17 cellular contexts compared by ENCODE assay signal in the genomic region with DNA sequence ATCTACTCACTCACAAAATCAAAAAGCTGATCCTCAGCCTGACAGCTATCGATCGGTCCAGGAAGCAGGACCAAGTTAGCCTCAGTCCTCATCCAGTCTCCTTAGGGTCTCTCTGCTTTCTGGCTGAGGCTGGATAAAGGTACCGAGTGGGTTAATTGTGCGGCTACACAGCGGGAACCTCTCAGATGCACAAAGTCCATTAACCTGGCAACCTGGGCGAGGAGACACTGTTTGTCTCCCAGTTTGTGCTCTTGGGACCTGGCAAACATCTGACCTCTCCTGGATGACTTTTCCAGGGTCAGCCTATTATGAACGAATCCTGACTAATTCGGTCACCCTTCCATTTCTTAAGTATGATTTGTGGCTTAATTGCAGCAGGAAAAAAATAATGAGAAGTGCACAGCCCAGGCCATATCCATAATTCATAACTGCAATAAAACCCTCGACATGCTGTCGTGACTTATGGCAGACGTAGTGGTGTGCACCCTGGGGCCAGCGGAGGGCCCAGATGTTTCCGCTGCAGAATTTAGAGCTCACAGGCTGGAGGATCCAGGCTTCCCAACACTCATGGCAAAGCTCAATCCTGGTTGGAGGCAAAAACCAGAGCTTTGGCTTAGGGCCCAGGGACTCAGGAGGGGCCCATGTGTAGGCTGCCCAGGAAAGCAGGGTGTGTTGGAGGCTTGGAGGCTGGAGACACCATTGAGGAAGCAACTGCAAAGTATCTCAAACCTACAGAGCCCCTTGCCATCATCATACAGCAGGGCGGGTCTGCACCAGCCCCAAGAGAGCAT.
DNase-seq lines count a peak whose midpoint lies in the region; ATAC-seq, FAIRE-seq and TF ChIP-seq lines count a peak whose summit lies in the region.
"Had no signal": no experiment of that assay in that cellular context is flagged by ENCODE, and none has a peak within 500 bp of the region (broad histone marks: within the 10 kb centered on the region; RNA-seq: fewer than 3 reads in every experiment).

No MANE protein-coding gene starts in this region.

- TF ChIP-seq EP300 in HepG2 (IDR thresholded peaks at IDR 0.05; ENCODE audit: low read depth in 2 of 2, low read length in 2 of 2) (peak in 1 of 2 experiments; percentile 78; a peak in 2 of 4 replicates), HepG2 (CRISPR knock-in tag; IDR thresholded peaks at IDR 0.05; ENCODE audit: borderline replicate concordance) (no peak), esophagus muscularis mucosa (IDR thresholded peaks at IDR 0.05) (no peak)

- peak; percentile 57 for TF ChIP-seq CTCF in HepG2 (CRISPR knock-in tag; IDR thresholded peaks at IDR 0.05)
- no peak for TF ChIP-seq CTCF in upper lobe of right lung (IDR thresholded peaks at IDR 0.05)
- no peak for TF ChIP-seq CTCF in esophagus muscularis mucosa (IDR thresholded peaks at IDR 0.05)

- peaks cover 65% of the 10 kb centered on the region for H3K4me1 ChIP-seq in HepG2 (ENCODE audit: insufficient read depth, low read length)
- no peaks in the 10 kb centered on the region for H3K4me1 ChIP-seq in upper lobe of right lung
- H3K4me1 ChIP-seq in esophagus muscularis mucosa: no peaks in the 10 kb centered on the region
- H3K4me1 ChIP-seq: Peyer's patch had no signal

- no peaks in the 10 kb centered on the region for H3K79me2 ChIP-seq in HepG2 (ENCODE audit: insufficient read depth, low read length)

- in situ Hi-C loops in HepG2 (cut with HindIII; ENCODE audit: extremely low pct_ligation_motif_present, low pct_unique_long_range_greater_than_20kb): loop anchor here (5.0 to 10.0 kb wide), 4 partner anchors 53 to 414 kb away; no protein-coding TSS in a partner anchor

- 0 out of 5 replicates have a peak, but pooled peaks cover 0 to under 1% of the 10 kb centered on the region in 2 experiments for H3K27me3 ChIP-seq in HepG2 (ENCODE audit: control insufficient read depth in 1 of 2, insufficient read depth in 2 of 2, low read length in 2 of 2)
- peaks cover 16% of the 10 kb centered on the region for H3K27me3 ChIP-seq in upper lobe of right lung
- H3K27me3 ChIP-seq in esophagus muscularis mucosa: peaks cover 0 to 59% (median 0%) of the 10 kb centered on the region in 4 donors
- H3K27me3 ChIP-seq: Peyer's patch had no signal

- H3K4me2 ChIP-seq in HepG2 (ENCODE audit: low read depth, low read length): peak overlapping the region; percentile 76

- POLR2A ChIA-PET in HepG2 (lab: Yijun Ruan, JAX): interaction anchor here (0.9 to 2.2 kb wide), 3 partner anchors 55 to 87 kb away, joined by 3 to 13 read pairs (median 3); no protein-coding TSS in a partner anchor

- TF ChIP-seq POLR2A in HepG2 (IDR thresholded peaks at IDR 0.05; ENCODE audit: insufficient read depth in 1 of 2, low read depth in 2 of 2, low read length in 2 of 2) (no peak), esophagus muscularis mucosa (IDR thresholded peaks at IDR 0.05; ENCODE audit: low read depth) (no peak)

- no peaks in the 10 kb centered on the region for H3K9me3 ChIP-seq in HepG2 (ENCODE audit: low read length)
- no peaks in the 10 kb centered on the region for H3K9me3 ChIP-seq in upper lobe of right lung
- H3K9me3 ChIP-seq in esophagus muscularis mucosa: no peaks in the 10 kb centered on the region
- H3K9me3 ChIP-seq: Peyer's patch had no signal

- H3K4me3 ChIP-seq in HepG2 (replicated peaks in 1 of 3; ENCODE audit: insufficient read depth in 1 of 3, low read depth in 2 of 3, low read length in 3 of 3): peak overlapping the region in 2 of 3 experiments; percentile 5 to 49; a peak in 2 of 6 replicates
- H3K4me3 ChIP-seq in upper lobe of right lung: no peak overlapping the region
- H3K4me3 ChIP-seq in esophagus muscularis mucosa: no peak overlapping the region
- H3K4me3 ChIP-seq: Peyer's patch had no signal

- no TSS peak for BruUV-seq in HepG2 (replicated peaks; lab: Mats Ljungman, UMichigan)

- ATAC-seq in Right ventricle myocardium inferior (no peak), HepG2 (peak; percentile 77), upper lobe of right lung (no peak), HG02885 (IDR thresholded peaks at IDR 0.05; ENCODE audit: poor library complexity, unreplicated experiment) (no peak)

- H3K36me3 ChIP-seq in HepG2 (replicated peaks in 1 of 2; ENCODE audit: control insufficient read depth in 1 of 2, insufficient read depth in 2 of 2, low read length in 2 of 2) (no peaks in the 10 kb centered on the region), upper lobe of right lung (no peaks in the 10 kb centered on the region), esophagus muscularis mucosa (no peaks in the 10 kb centered on the region)
- H3K36me3 ChIP-seq: Peyer's patch had no signal

- DNase-seq in cardiac septum (ENCODE audit: low spot score) (peak; percentile 35), Right ventricle myocardium inferior (ENCODE audit: missing footprints) (no peak), HepG2 (ENCODE audit: low spot score) (peak; percentile 84), retina (peak; percentile 50), upper lobe of right lung (peak; percentile 28), esophagus muscularis mucosa (ENCODE audit: extremely low spot score) (no peak)
- no peak for DNase-seq in activated T-cell treated with anti-CD3 and anti-CD28 coated beads, Interleukin-2, amount 50 U/mL, for 1 hour
- DNase-seq: CD8-positive, alpha-beta memory T cell; GOT3; NCI-H1105 treated with DMSO at 0.1 percent for 48 hours; NCI-H2029 treated with DMSO at 0.1 percent for 48 hours; NCI-H2171 treated with DMSO at 0.1 percent for 48 hours had no signal

- 24% methylated on average over 11 of the region's 14 CpGs for WGBS in HepG2 (ENCODE audit: low lambda C conversion rate)
- WGBS in esophagus muscularis mucosa: 86% methylated on average over 13 of the region's 14 CpGs

- intact Hi-C loops in cardiac septum (cut with DNase I): no loop called here
- intact Hi-C loops in Right ventricle myocardium inferior (cut with DNase I): no loop called here
- intact Hi-C loops in HepG2 (cut with micrococcal nuclease; ENCODE audit: unreplicated experiment): loop anchor here (2.0 to 5.0 kb wide), 6 partner anchors 26 to 258 kb away; no protein-coding TSS in a partner anchor
- intact Hi-C loops in upper lobe of right lung (cut with DNase I): no loop called here
- intact Hi-C loops in esophagus muscularis mucosa (cut with DNase I): no loop called here

- H3K27ac ChIP-seq in HepG2 (ENCODE audit: extremely low read length, insufficient read depth, low read length): peak overlapping the region; percentile 80
- H3K27ac ChIP-seq in upper lobe of right lung: no peak overlapping the region
- no peak overlapping the region for H3K27ac ChIP-seq in esophagus muscularis mucosa (replicated peaks in 1 of 4)
- H3K27ac ChIP-seq: C4-2B, Peyer's patch had no signal

- no peak overlapping the region for H2AFZ ChIP-seq in HepG2 (ENCODE audit: low read length)

- H4K20me1 ChIP-seq in HepG2 (ENCODE audit: insufficient read depth, low read length): no peaks in the 10 kb centered on the region

- peak; percentile 97 for FAIRE-seq in HepG2 (lab: Jason Lieb, UNC)
- FAIRE-seq: G401.6, GM18507 had no signal

- TF ChIP-seq RAD21 in HepG2 (CRISPR knock-in tag; IDR thresholded peaks at IDR 0.05): no peak; the same call in 1 of the 2 replicates

- peak overlapping the region; percentile 30; the same call in 1 of the 2 replicates for H3K9ac ChIP-seq in HepG2 (ENCODE audit: insufficient read depth, low read depth, low read length)

- CTCF ChIA-PET in HepG2 (lab: Yijun Ruan, JAX; ENCODE audit: low intra/inter-chr PET ratio, low total read pairs): interaction anchor here (0.8 to 2.1 kb wide), 4 partner anchors 132 to 257 kb away, joined by 3 to 14 read pairs (median 7); no protein-coding TSS in a partner anchor

TF ChIP-seq in HepG2, 621 proteins besides CTCF, POLR2A, EP300 and RAD21 (continues in another document):
- no peak for TF ChIP-seq ZNF33B (CRISPR knock-in tag; IDR thresholded peaks at IDR 0.05)
- no peak for TF ChIP-seq TEAD2 (CRISPR knock-in tag; IDR thresholded peaks at IDR 0.05)
- TF ChIP-seq, protein P1, sequence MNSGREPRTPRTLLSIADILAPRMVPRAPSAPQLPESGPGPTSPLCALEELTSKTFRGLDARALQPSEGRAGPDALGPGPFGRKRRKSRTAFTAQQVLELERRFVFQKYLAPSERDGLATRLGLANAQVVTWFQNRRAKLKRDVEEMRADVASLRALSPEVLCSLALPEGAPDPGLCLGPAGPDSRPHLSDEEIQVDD (CRISPR knock-in tag; IDR thresholded peaks at IDR 0.05; ENCODE audit: borderline replicate concordance): no peak
- no peak for TF ChIP-seq RARG (CRISPR knock-in tag; IDR thresholded peaks at IDR 0.05; ENCODE audit: low read depth)
- TF ChIP-seq ZSCAN29 (CRISPR knock-in tag; conservative IDR thresholded peaks at IDR 0.05): peak; percentile 74
- no peak for TF ChIP-seq KLF15 (CRISPR knock-in tag; IDR thresholded peaks at IDR 0.05; ENCODE audit: borderline replicate concordance)
- TF ChIP-seq ZNF569 (CRISPR knock-in tag; IDR thresholded peaks at IDR 0.05; ENCODE audit: borderline replicate concordance): no peak

Comparison
In these comparisons a context has a peak if more than half of its experiments do, and no peak if none do; other contexts are left out.
1. DNase-seq: peak in cardiac septum (single experiment), HepG2 (single experiment), retina (single experiment) and upper lobe of right lung (single experiment); none in Right ventricle myocardium inferior (single experiment), activated T-cell treated with anti-CD3 and anti-CD28 coated beads, Interleukin-2, amount 50 U/mL, for 1 hour (single experiment) and esophagus muscularis mucosa (single experiment).
2. H3K4me3 ChIP-seq: peak in HepG2 (2 of 3); none in upper lobe of right lung (single experiment) and esophagus muscularis mucosa (0 of 4).